Comparison of ENCODE assay signal across 10 cellular contexts in the genomic region with DNA sequence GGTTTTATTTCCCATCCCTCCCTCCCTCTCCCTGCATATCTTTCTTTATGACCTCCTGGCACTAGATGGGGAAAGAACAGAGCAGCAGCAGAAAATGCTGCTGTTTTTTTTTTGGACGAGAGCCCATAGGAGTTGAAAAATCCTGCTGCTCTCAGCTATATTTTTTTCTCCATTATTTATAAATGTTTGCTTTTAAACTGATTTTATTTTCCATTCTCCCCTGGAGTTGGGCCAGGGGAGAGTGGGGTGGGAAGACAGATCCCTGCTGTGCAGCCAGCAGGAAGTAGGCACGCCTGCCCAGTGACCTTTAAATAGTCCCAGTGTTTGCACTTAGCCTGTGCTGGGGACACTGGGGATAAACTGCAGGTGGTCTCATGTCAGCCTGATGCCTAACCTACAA. TPM values are rescaled to one million over a fixed set of nuclear protein-coding genes. Genes with fewer than 3 reads are reported as not detected.
DNase-seq lines count a peak whose midpoint lies in the region; ATAC-seq and TF ChIP-seq lines count a peak whose summit lies in the region.
"Had no signal": no experiment of that assay in that cellular context is flagged by ENCODE, and none has a peak within 500 bp of the region (broad histone marks: within the 10 kb centered on the region; RNA-seq: fewer than 3 reads in every experiment).

No MANE protein-coding gene starts in this region.

- H3K4me3 ChIP-seq in lower lobe of right lung: no peak overlapping the region
- no peak overlapping the region for H3K4me3 ChIP-seq in thoracic aorta

- H3K36me3 Mint-ChIP-seq in effector memory CD8-positive, alpha-beta T cell (ENCODE audit: insufficient read depth): peaks cover 82% of the 10 kb centered on the region

- H3K4me1 Mint-ChIP-seq in effector memory CD8-positive, alpha-beta T cell (ENCODE audit: low read depth in 2 of 2): peaks cover 34 to 39% of the 10 kb centered on the region in 2 donors

- intact Hi-C loops in lower lobe of right lung (cut with DNase I): no loop called here

- H3K27me3 Mint-ChIP-seq in effector memory CD8-positive, alpha-beta T cell: no peaks in the 10 kb centered on the region

- H3K27ac Mint-ChIP-seq in effector memory CD8-positive, alpha-beta T cell: peak overlapping the region; percentile 72 to 90

- H3K9me3 Mint-ChIP-seq in effector memory CD8-positive, alpha-beta T cell: no peaks in the 10 kb centered on the region

- no peak overlapping the region for H3K4me3 Mint-ChIP-seq in effector memory CD8-positive, alpha-beta T cell

- H3K27ac ChIP-seq in lower lobe of right lung (peak overlapping the region; percentile 68), thoracic aorta (peak overlapping the region; percentile 39 to 60)
- H3K27ac ChIP-seq: neutrophil had no signal

- H3K9me3 ChIP-seq in lower lobe of right lung (no peaks in the 10 kb centered on the region), thoracic aorta (no peaks in the 10 kb centered on the region)
- H3K9me3 ChIP-seq: neutrophil had no signal

- H3K36me3 ChIP-seq in lower lobe of right lung (peaks cover 95% of the 10 kb centered on the region), thoracic aorta (peaks cover 48% of the 10 kb centered on the region)

- ATAC-seq in effector memory CD8-positive, alpha-beta T cell (replicated peaks): no peak
- ATAC-seq in lower lobe of right lung (peak; percentile 55 to 77), thoracic aorta (ENCODE audit: insufficient number of reproducible peaks, low FRiP score, low read depth) (no peak), GM18867 (IDR thresholded peaks at IDR 0.05; ENCODE audit: unreplicated experiment) (no peak)

- peaks cover 25% of the 10 kb centered on the region for H3K4me1 ChIP-seq in lower lobe of right lung
- H3K4me1 ChIP-seq in thoracic aorta (ENCODE audit: control insufficient read depth in 1 of 2, low read depth in 2 of 2): peaks cover 21 to 53% of the 10 kb centered on the region in 2 donors

- no peaks in the 10 kb centered on the region for H3K27me3 ChIP-seq in lower lobe of right lung (ENCODE audit: low read depth)
- H3K27me3 ChIP-seq in thoracic aorta (replicated peaks; ENCODE audit: insufficient read depth): no peaks in the 10 kb centered on the region
- H3K27me3 ChIP-seq: neutrophil had no signal

- TF ChIP-seq CTCF in lower lobe of right lung (IDR thresholded peaks at IDR 0.05) (no peak), thoracic aorta (IDR thresholded peaks at IDR 0.05) (no peak)

- DNase-seq in NCI-H1092 treated with DMSO at 0.1 percent for 48 hours (lab: John Stamatoyannopoulos, UW): peak; percentile 24
- DNase-seq in NCI-H1092 (lab: John Stamatoyannopoulos, UW): no peak
- DNase-seq in effector memory CD8-positive, alpha-beta T cell: no peak
- no peak for DNase-seq in lower lobe of right lung
- no peak for DNase-seq in thoracic aorta (ENCODE audit: low spot score)
- DNase-seq in kidney glomerular epithelial cell (lab: John Stamatoyannopoulos, UW): no peak
- DNase-seq in NCI-H82 treated with DMSO at 0.1 percent for 48 hours (lab: John Stamatoyannopoulos, UW; ENCODE audit: unreplicated experiment): no peak
- DNase-seq: 8988T had no signal

RNA-seq across cellular contexts. Expression of gene SFT2D2, which starts 17.4 kb away (rescaled TPM):
- total RNA-seq in lower lobe of right lung (74.6 TPM), thoracic aorta (100 to 1,000 TPM in 1 of 2 donors, 10 to 100 TPM in 1; 65.4 to 124 TPM)

RNA-seq across cellular contexts. Expression of gene TBX19, which starts 37.5 kb away (rescaled TPM):
- total RNA-seq in lower lobe of right lung (3.1 TPM), thoracic aorta (1 to 10 TPM; 8.4 to 9.9 TPM)

Comparison
In these comparisons a context has a peak if more than half of its experiments do, and no peak if none do; other contexts are left out.
1. ATAC-seq: peak in lower lobe of right lung (2 of 2); none in effector memory CD8-positive, alpha-beta T cell (single experiment), thoracic aorta (single experiment) and GM18867 (single experiment).